ENCODE assay signal across 6 cellular contexts in genomic region chr1:49622877-49623276, GRCh38.
"Had no signal": no experiment of that assay in that cellular context is flagged by ENCODE, and none has a peak within 500 bp of the region (broad histone marks: within the 10 kb centered on the region; RNA-seq: fewer than 3 reads in every experiment).

No MANE protein-coding gene starts in this region.

- H3K9ac ChIP-seq: GM23248 had no signal

- ATAC-seq: K562 had no signal

- H2AFZ ChIP-seq: GM23248 had no signal

- H3K4me3 ChIP-seq: GM23248, K562 had no signal

- H3K27ac ChIP-seq: GM23248 had no signal

- DNase-seq: GM23248, GOT3, H7, HCEC 1CT, IMR-90 had no signal
